In genomic region chr3:159559771-159560170, GRCh38 we compare ENCODE assay signal across 16 cellular contexts.
DNase-seq lines count a peak whose midpoint lies in the region; FAIRE-seq and TF ChIP-seq lines count a peak whose summit lies in the region.
"Had no signal": no experiment of that assay in that cellular context is flagged by ENCODE, and none has a peak within 500 bp of the region (broad histone marks: within the 10 kb centered on the region; RNA-seq: fewer than 3 reads in every experiment).

No MANE protein-coding gene starts in this region.

- peak overlapping the region; percentile 13 to 62; a peak in 2 of 4 replicates for H3K4me2 ChIP-seq in H1 (ENCODE audit: insufficient read depth in 1 of 2, low read depth in 2 of 2, low read length in 2 of 2)

- no peak for FAIRE-seq in H1 (lab: Jason Lieb, UNC)
- FAIRE-seq: HepG2 had no signal

- peak overlapping the region; percentile 30 for H3K27ac ChIP-seq in HUES48 (ENCODE audit: low read depth, low read length)
- H3K27ac ChIP-seq in H1 (ENCODE audit: low read depth, low read length): no peak overlapping the region
- H3K27ac ChIP-seq: GM23248 had no signal

- no peaks in the 10 kb centered on the region for H3K79me2 ChIP-seq in H1 (ENCODE audit: control insufficient read depth in 1 of 2, insufficient read depth in 2 of 2, low read length in 2 of 2)

- no peak overlapping the region for H2BK120ac ChIP-seq in H1 (replicated peaks; ENCODE audit: low read depth, low read length)

- H3K4me1 ChIP-seq in HUES48 (ENCODE audit: control insufficient read depth, insufficient read depth, low read length) (peaks cover 34% of the 10 kb centered on the region), H1 (replicated peaks in 1 of 4; ENCODE audit: control insufficient read depth in 3 of 4, insufficient read depth in 4 of 4, low read length in 3 of 4) (peaks cover 0 to 15% (median 3%) of the 10 kb centered on the region in 4 experiments; a peak in 5 of 7 replicates)

- H3K4ac ChIP-seq in H1 (replicated peaks; ENCODE audit: insufficient read length, low read depth, low read length): no peak overlapping the region

- no peak overlapping the region for H4K91ac ChIP-seq in H1 (replicated peaks; ENCODE audit: insufficient read length, low read length)

- no peak for TF ChIP-seq CTCF in H1 (IDR thresholded peaks at IDR 0.05; ENCODE audit: control extremely low read depth in 1 of 3, insufficient read depth in 1 of 3, low read depth in 1 of 3, low read length in 3 of 3)

- H3K27me3 ChIP-seq in HUES48 (ENCODE audit: control insufficient read depth, insufficient read depth, low read length) (peaks cover 26% of the 10 kb centered on the region), H1 (replicated peaks in 1 of 4; ENCODE audit: control insufficient read depth in 3 of 4, extremely low read depth in 1 of 4, insufficient read depth in 3 of 4, low read length in 3 of 4) (peaks cover 1 to 11% (median 7%) of the 10 kb centered on the region in 4 experiments; a peak in 4 of 7 replicates)

- no peak for TF ChIP-seq POLR2A in H1 (IDR thresholded peaks at IDR 0.05; ENCODE audit: control extremely low read depth in 1 of 2, low read depth in 2 of 2, low read length in 2 of 2)

- no peaks in the 10 kb centered on the region for H3K9me3 ChIP-seq in HUES48 (ENCODE audit: control insufficient read depth, insufficient read depth, low read length)
- no peaks in the 10 kb centered on the region for H3K9me3 ChIP-seq in H1 (ENCODE audit: insufficient read depth in 2 of 2, low read depth in 1 of 2, low read length in 1 of 2)
- H3K9me3 ChIP-seq: HAP-1 had no signal

- H2BK5ac ChIP-seq in H1 (ENCODE audit: low read depth, low read length): no peak overlapping the region

- H3K79me1 ChIP-seq in H1 (ENCODE audit: low read depth, low read length): no peaks in the 10 kb centered on the region

- H4K20me1 ChIP-seq in H1 (replicated peaks in 1 of 2; ENCODE audit: control insufficient read depth in 1 of 2, insufficient read depth in 2 of 2, low read length in 2 of 2): no peaks in the 10 kb centered on the region

- H3K18ac ChIP-seq in H1 (ENCODE audit: extremely low read depth, low read length): no peak overlapping the region

- POLR2A ChIA-PET in H1 (lab: Charles Lee; ENCODE audit: partially characterized antibody): no interaction called here

- no peaks in the 10 kb centered on the region for H3K36me3 ChIP-seq in HUES48 (ENCODE audit: control insufficient read depth, insufficient read depth, low read length)
- no peaks in the 10 kb centered on the region for H3K36me3 ChIP-seq in H1 (ENCODE audit: control insufficient read depth in 2 of 4, insufficient read depth in 4 of 4, low read length in 3 of 4)
- H3K36me3 ChIP-seq: HAP-1 had no signal

- H2AFZ ChIP-seq in H1 (ENCODE audit: low read length): no peak overlapping the region
- H2AFZ ChIP-seq: GM23248 had no signal

- no peak overlapping the region for H3K23ac ChIP-seq in H1 (ENCODE audit: insufficient read length)

- TF ChIP-seq RAD21 in H1 (IDR thresholded peaks at IDR 0.05 in 1 of 2, conservative IDR thresholded peaks at IDR 0.05 in 1 of 2; ENCODE audit: low read depth in 2 of 2, low read length in 2 of 2): no peak

- no peak overlapping the region for H3K14ac ChIP-seq in H1 (ENCODE audit: insufficient read length)

- CTCF ChIA-PET in H1 (lab: Charles Lee; ENCODE audit: partially characterized antibody): interaction anchor here (0.7 to 2.4 kb wide), 3 partner anchors 61 to 245 kb away, joined by 3 to 10 read pairs (median 4); no protein-coding TSS in a partner anchor

- no peak overlapping the region for H4K5ac ChIP-seq in H1 (ENCODE audit: insufficient read length, low read depth, low read length)

- no peak overlapping the region for H4K8ac ChIP-seq in H1 (ENCODE audit: extremely low read depth, insufficient read depth, low read length)

- H2BK15ac ChIP-seq in H1 (ENCODE audit: low read length): no peak overlapping the region

- H3K4me3 ChIP-seq in HUES48 (ENCODE audit: low read depth, low read length): no peak overlapping the region; the same call in 1 of the 2 replicates
- peak overlapping the region in 1 of 4 experiments; percentile 42; a peak in 1 of 8 replicates for H3K4me3 ChIP-seq in H1 (ENCODE audit: extremely low read depth in 1 of 4, insufficient read depth in 2 of 4, low read depth in 3 of 4, low read length in 4 of 4)
- H3K4me3 ChIP-seq: GM23248, HAP-1 had no signal

- TF ChIP-seq EP300 in H1 (IDR thresholded peaks at IDR 0.05; ENCODE audit: borderline replicate concordance in 1 of 2, low read depth in 2 of 2, low read length in 2 of 2): no peak

- DNase-seq in COLO829 (ENCODE audit: low spot score) (peak; percentile 59), H1 (ENCODE audit: low read depth in 1 of 2, low spot score in 2 of 2) (no peak), kidney glomerular epithelial cell (lab: John Stamatoyannopoulos, UW) (peak; percentile 21), SKM-1 treated with dmso at 0.1 percent for 144 hours (lab: John Stamatoyannopoulos, UW; ENCODE audit: unreplicated experiment) (no peak), COR-L47 (lab: John Stamatoyannopoulos, UW) (no peak), NCI-H1417 (lab: John Stamatoyannopoulos, UW) (no peak), NCI-H2107 (lab: John Stamatoyannopoulos, UW) (no peak)
- DNase-seq: 8988T; ACHN; C1 segment of cervical spinal cord; CD4-positive, alpha-beta T cell; GF-D8; GM23248 had no signal

- no peak overlapping the region for H3K56ac ChIP-seq in H1 (replicated peaks; ENCODE audit: insufficient read length, low read depth, low read length)

- no peak overlapping the region for H2BK20ac ChIP-seq in H1 (ENCODE audit: low read length)

- H3K23me2 ChIP-seq in H1 (ENCODE audit: low read depth, low read length): no peaks in the 10 kb centered on the region

- no peak overlapping the region for H2BK12ac ChIP-seq in H1 (ENCODE audit: low read depth, low read length)

- no peak overlapping the region for H2AK5ac ChIP-seq in H1 (ENCODE audit: low read depth, low read length)

- 80% methylated on average over 1 of the region's 1 CpG; no CpG with 5 or more reads in 1 of the 2 experiments for WGBS in H1 (ENCODE audit: extremely low coverage in 1 of 2, insufficient coverage in 1 of 2, insufficient read length in 1 of 2, insufficient replicate concordance in 2 of 2, low coverage in 1 of 2, low lambda C conversion rate in 2 of 2, missing lambda C conversion rate in 1 of 2), 2 experiments

- H3K9ac ChIP-seq in HUES48 (ENCODE audit: low read depth, low read length): no peak overlapping the region
- no peak overlapping the region for H3K9ac ChIP-seq in H1 (replicated peaks in 1 of 4; ENCODE audit: extremely low read depth in 1 of 4, low read depth in 3 of 4, low read length in 3 of 4)
- H3K9ac ChIP-seq: GM23248 had no signal

TF ChIP-seq in H1, 55 proteins besides CTCF, POLR2A, EP300 and RAD21 (continues in another document):
- TF ChIP-seq KDM4A (IDR thresholded peaks at IDR 0.05; ENCODE audit: low read depth, low read length, severe bottlenecking) (no peak), E2F6 (IDR thresholded peaks at IDR 0.05) (no peak), HDAC2 (IDR thresholded peaks at IDR 0.05; ENCODE audit: borderline replicate concordance in 1 of 2, low read depth in 2 of 2, low read length in 2 of 2) (no peak), ATF3 (IDR thresholded peaks at IDR 0.05; ENCODE audit: insufficient read depth, low read depth, low read length) (no peak), SIX5 (IDR thresholded peaks at IDR 0.05; ENCODE audit: low read depth, low read length) (no peak), CHD2 (IDR thresholded peaks at IDR 0.05; ENCODE audit: low read length) (no peak), ASH2L (IDR thresholded peaks at IDR 0.05; ENCODE audit: low read length) (no peak), ZNF274 (IDR thresholded peaks at IDR 0.05; ENCODE audit: borderline replicate concordance, extremely low read depth, low read length) (no peak), RNF2 (IDR thresholded peaks at IDR 0.05; ENCODE audit: borderline replicate concordance, low read depth, low read length, missing control alignments, poor library complexity, severe bottlenecking) (no peak), MAX (IDR thresholded peaks at IDR 0.05) (no peak), RBBP5 (IDR thresholded peaks at IDR 0.05; ENCODE audit: borderline replicate concordance, low read depth, low read length) (no peak), ATF2 (IDR thresholded peaks at IDR 0.05; ENCODE audit: low read length) (no peak), SIN3A (conservative IDR thresholded peaks at IDR 0.05 in 1 of 2, IDR thresholded peaks at IDR 0.05 in 1 of 2; ENCODE audit: low read depth in 1 of 2, low read length in 2 of 2) (no peak), CBX5 (IDR thresholded peaks at IDR 0.05; ENCODE audit: low read depth, low read length) (no peak), HDAC6 (IDR thresholded peaks at IDR 0.05; ENCODE audit: low read depth, low read length) (no peak), CTBP2 (IDR thresholded peaks at IDR 0.05; ENCODE audit: borderline replicate concordance, insufficient read depth, insufficient read length, low read length) (no peak), TEAD4 (IDR thresholded peaks at IDR 0.05; ENCODE audit: low read depth, low read length) (no peak), BCL11A (IDR thresholded peaks at IDR 0.05; ENCODE audit: low read depth in 2 of 2, low read length in 2 of 2) (no peak)

Comparison
In these comparisons a context has a peak if more than half of its experiments do, and no peak if none do; other contexts are left out.
1. DNase-seq: peak in COLO829 (single experiment) and kidney glomerular epithelial cell (single experiment); none in H1 (0 of 2), SKM-1 treated with dmso at 0.1 percent for 144 hours (single experiment), COR-L47 (single experiment), NCI-H1417 (0 of 3) and NCI-H2107 (single experiment).